ENCODE assay signal across 8 cellular contexts in the genomic region with DNA sequence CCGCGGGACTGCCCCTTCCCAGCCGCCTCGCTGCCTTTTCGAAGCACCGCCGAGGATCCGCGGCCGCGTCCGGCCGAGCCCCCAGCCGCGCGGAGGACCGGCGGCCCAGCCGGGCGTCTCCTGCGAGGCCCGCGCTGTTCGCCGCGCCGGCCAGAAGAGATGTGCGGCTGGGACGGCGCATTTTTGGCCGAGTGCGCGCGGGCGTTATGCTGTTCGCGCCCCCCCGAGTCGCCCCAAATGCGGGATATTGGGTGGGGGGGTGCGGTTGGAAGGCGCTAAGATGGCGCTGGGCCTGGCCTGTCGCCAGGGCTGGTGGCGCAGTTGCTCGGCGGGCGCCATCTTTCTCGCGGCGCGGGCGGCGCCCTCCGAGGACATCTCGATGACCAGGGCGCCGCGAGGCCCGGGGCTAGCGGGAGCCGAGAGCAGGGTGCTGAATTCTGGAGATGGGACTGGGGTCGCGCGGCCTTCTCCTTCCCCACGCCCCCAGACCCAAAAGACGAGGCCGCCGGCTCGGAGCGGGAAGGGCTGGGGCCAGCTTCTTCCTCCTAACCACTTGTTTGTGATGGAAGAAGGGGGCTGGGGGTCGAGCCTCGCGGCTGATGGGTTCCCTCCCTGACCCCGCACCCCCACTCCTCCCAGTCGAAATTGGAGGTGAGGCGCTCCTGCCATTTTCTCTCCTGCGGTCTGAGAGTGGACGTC. TPM values are rescaled to one million over a fixed set of nuclear protein-coding genes. Genes with fewer than 3 reads are reported as not detected.
DNase-seq lines count a peak whose midpoint lies in the region; ATAC-seq and TF ChIP-seq lines count a peak whose summit lies in the region.

No MANE protein-coding gene starts in this region.

- peak; percentile 67 for DNase-seq in G401 (ENCODE audit: low spot score)
- peak; percentile 45 for DNase-seq in NCI-H345 treated with DMSO at 0.1 percent for 48 hours (lab: John Stamatoyannopoulos, UW; ENCODE audit: unreplicated experiment)
- peak; percentile 65 to 69 for DNase-seq in activated CD4-positive, alpha-beta T cell treated with anti-CD3 and anti-CD28 coated beads, Interleukin-2, amount 50 U/mL, for 4 hours
- DNase-seq in ecto neural progenitor cell (ENCODE audit: low spot score): peak; percentile 82
- peak; percentile 84 for DNase-seq in lower lobe of right lung
- peak; percentile 62 to 64 for DNase-seq in stimulated activated CD4-positive, alpha-beta T cell treated with anti-CD3 and anti-CD28 coated beads, Interleukin-4, amount 100 ng/mL, for 48 hours (ENCODE audit: low read depth in 2 of 2)

- peak; percentile 38 for ATAC-seq in HG02763 (IDR thresholded peaks at IDR 0.05; ENCODE audit: unreplicated experiment)
- ATAC-seq in lower lobe of right lung: peak; percentile 83 to 87
- ATAC-seq in GM18519 (IDR thresholded peaks at IDR 0.05; ENCODE audit: low FRiP score, unreplicated experiment): no peak

- peak overlapping the region; percentile 73 for H3K4me3 ChIP-seq in lower lobe of right lung

- intact Hi-C loops in lower lobe of right lung (cut with DNase I): no loop called here

- no peaks in the 10 kb centered on the region for H3K9me3 ChIP-seq in lower lobe of right lung

- no peaks in the 10 kb centered on the region for H3K36me3 ChIP-seq in lower lobe of right lung

- H3K27me3 ChIP-seq in lower lobe of right lung (ENCODE audit: low read depth): no peaks in the 10 kb centered on the region

- TF ChIP-seq CTCF in lower lobe of right lung (IDR thresholded peaks at IDR 0.05): no peak

- H3K27ac ChIP-seq in lower lobe of right lung: peak overlapping the region; percentile 100

- H3K4me1 ChIP-seq in lower lobe of right lung: peaks cover 39% of the 10 kb centered on the region

- in situ Hi-C loops in G401 (cut with HindIII; ENCODE audit: low sequenced_read_pairs): no loop called here

RNA-seq across cellular contexts. Expression of gene BICRAL, which starts 1.5 kb away (rescaled TPM):
- total RNA-seq in G401 (2014; rRNA removed; shearing (Covaris generic)): 0.37 and 1.6 TPM in 2 replicates
- total RNA-seq in lower lobe of right lung: 20.7 TPM

RNA-seq across cellular contexts. Expression of gene TBCC, which starts 37.4 kb away (rescaled TPM):
- 57.7 and 73.2 TPM in 2 replicates for total RNA-seq in G401 (2014; rRNA removed; shearing (Covaris generic))
- total RNA-seq in lower lobe of right lung: 19.3 TPM
